ENCODE assay signal across 23 cellular contexts in genomic region chr12:120690083-120690450, GRCh38. TPM values are rescaled to one million over a fixed set of nuclear protein-coding genes. Genes with fewer than 3 reads are reported as not detected.
A peak's percentile ranks its signal among the peaks of the same experiment; 100 is the strongest.
DNase-seq lines count a peak whose midpoint lies in the region; ATAC-seq, FAIRE-seq and TF ChIP-seq lines count a peak whose summit lies in the region.
"Had no signal": no experiment of that assay in that cellular context is flagged by ENCODE, and none has a peak within 500 bp of the region (broad histone marks: within the 10 kb centered on the region; RNA-seq: fewer than 3 reads in every experiment).

No MANE protein-coding gene starts in this region.

- H3K9me3 ChIP-seq in Loucy (ENCODE audit: insufficient read depth, low read depth, low read length): no peaks in the 10 kb centered on the region
- H3K9me3 ChIP-seq in endodermal cell (ENCODE audit: control insufficient read depth, low read length): no peaks in the 10 kb centered on the region
- H3K9me3 ChIP-seq in skeletal muscle satellite cell (replicated peaks; ENCODE audit: low read length): no peaks in the 10 kb centered on the region
- H3K9me3 ChIP-seq in kidney (ENCODE audit: control insufficient read depth in 1 of 2, low read length in 2 of 2): no peaks in the 10 kb centered on the region

- TF ChIP-seq CTCF in Loucy (conservative IDR thresholded peaks at IDR 0.05; ENCODE audit: low read length): no peak
- TF ChIP-seq CTCF in endodermal cell (conservative IDR thresholded peaks at IDR 0.05): no peak
- TF ChIP-seq CTCF in kidney (IDR thresholded peaks at IDR 0.05; ENCODE audit: borderline replicate concordance, extremely low read depth, insufficient read depth): no peak

- H3K9ac ChIP-seq in Loucy (ENCODE audit: low read depth, low read length, poor library complexity, severe bottlenecking): peak overlapping the region; percentile 96
- H3K9ac ChIP-seq in endodermal cell (ENCODE audit: extremely low read depth, low read length, poor library complexity, severe bottlenecking): no peak overlapping the region
- H3K9ac ChIP-seq in skeletal muscle satellite cell (ENCODE audit: low read depth, low read length): no peak overlapping the region
- no peak overlapping the region for H3K9ac ChIP-seq in kidney (ENCODE audit: low read length in 2 of 2)

- peaks cover 27% of the 10 kb centered on the region for H3K36me3 Mint-ChIP-seq in T-helper 2 cell treated with Interferon-gamma antibody and Interleukin-4, amounts not matched to agents 5 μg/mL and 100 μg/mL, for 36 hours (ENCODE audit: low read depth)
- H3K36me3 Mint-ChIP-seq in endodermal cell (ENCODE audit: low read depth): peaks cover 22% of the 10 kb centered on the region
- H3K36me3 Mint-ChIP-seq in activated naive CD8-positive, alpha-beta T cell treated with anti-CD3 and anti-CD28 coated beads, Interleukin-2, amount 50 U/mL, for 24 hours (ENCODE audit: low read depth): peaks cover 15% of the 10 kb centered on the region

- H3K4me2 ChIP-seq in Loucy (ENCODE audit: low read depth, low read length, poor library complexity, severe bottlenecking) (peak overlapping the region; percentile 99), skeletal muscle satellite cell (ENCODE audit: low read length) (peak overlapping the region; percentile 93)

- H3K27me3 ChIP-seq in Loucy (ENCODE audit: insufficient read depth, low read length, poor library complexity, severe bottlenecking): no peaks in the 10 kb centered on the region
- no peaks in the 10 kb centered on the region for H3K27me3 ChIP-seq in endodermal cell (ENCODE audit: control insufficient read depth, insufficient read depth, low read length, poor library complexity, severe bottlenecking)
- H3K27me3 ChIP-seq in skeletal muscle satellite cell (ENCODE audit: control insufficient read depth, insufficient read depth, low read length): no peaks in the 10 kb centered on the region

- H4K20me1 ChIP-seq in Loucy (ENCODE audit: insufficient read depth, low read length, poor library complexity, severe bottlenecking): peaks cover 75% of the 10 kb centered on the region

- H3K4me3 ChIP-seq in Loucy (ENCODE audit: low read length, poor library complexity, severe bottlenecking) (peak overlapping the region; percentile 89), endodermal cell (ENCODE audit: low read length) (peak overlapping the region; percentile 93), skeletal muscle satellite cell (ENCODE audit: low read length) (no peak overlapping the region), kidney (ENCODE audit: low read length in 2 of 2) (no peak overlapping the region)

- peak overlapping the region; percentile 0 for H3K4me3 Mint-ChIP-seq in T-helper 2 cell treated with Interferon-gamma antibody and Interleukin-4, amounts not matched to agents 5 μg/mL and 100 μg/mL, for 36 hours
- no peak overlapping the region for H3K4me3 Mint-ChIP-seq in endodermal cell
- H3K4me3 Mint-ChIP-seq in activated naive CD8-positive, alpha-beta T cell treated with anti-CD3 and anti-CD28 coated beads, Interleukin-2, amount 50 U/mL, for 24 hours: no peak overlapping the region
- H3K4me3 Mint-ChIP-seq: natural killer cell treated with Interleukin-12 subunit alpha and Interleukin-12 subunit beta and Interleukin-15 and Interleukin-18, amount 100 ng/mL, for 72 hours had no signal

- peaks cover 81% of the 10 kb centered on the region for H3K79me2 ChIP-seq in Loucy (ENCODE audit: insufficient read depth, low read length)

- ATAC-seq in activated naive CD8-positive, alpha-beta T cell treated with anti-CD3 and anti-CD28 coated beads, Interleukin-2, amount 50 U/mL, for 24 hours: no peak
- ATAC-seq: natural killer cell treated with Interleukin-12 subunit alpha and Interleukin-12 subunit beta and Interleukin-15 and Interleukin-18, amount 100 ng/mL, for 72 hours had no signal

- H3K4me1 ChIP-seq in Loucy (ENCODE audit: insufficient read depth, low read length, poor library complexity, severe bottlenecking): peaks cover 65% of the 10 kb centered on the region
- no peaks in the 10 kb centered on the region for H3K4me1 ChIP-seq in endodermal cell (ENCODE audit: control insufficient read depth, insufficient read depth, low read length)
- peaks cover 23% of the 10 kb centered on the region for H3K4me1 ChIP-seq in skeletal muscle satellite cell (ENCODE audit: control insufficient read depth, insufficient read depth, low read length)
- peaks cover 32% of the 10 kb centered on the region in 2 donors for H3K4me1 ChIP-seq in kidney (ENCODE audit: control insufficient read depth in 1 of 2, insufficient read depth in 1 of 2, low read depth in 1 of 2, low read length in 2 of 2)

- intact Hi-C loops in kidney (cut with DNase I): no loop called here

- peaks cover 58% of the 10 kb centered on the region for H3K4me1 Mint-ChIP-seq in T-helper 2 cell treated with Interferon-gamma antibody and Interleukin-4, amounts not matched to agents 5 μg/mL and 100 μg/mL, for 36 hours (ENCODE audit: low read depth)
- peaks cover 42% of the 10 kb centered on the region for H3K4me1 Mint-ChIP-seq in endodermal cell
- H3K4me1 Mint-ChIP-seq in activated naive CD8-positive, alpha-beta T cell treated with anti-CD3 and anti-CD28 coated beads, Interleukin-2, amount 50 U/mL, for 24 hours: peaks cover 52% of the 10 kb centered on the region

- H3K9me3 Mint-ChIP-seq in T-helper 2 cell treated with Interferon-gamma antibody and Interleukin-4, amounts not matched to agents 5 μg/mL and 100 μg/mL, for 36 hours: no peaks in the 10 kb centered on the region
- no peaks in the 10 kb centered on the region for H3K9me3 Mint-ChIP-seq in endodermal cell
- H3K9me3 Mint-ChIP-seq in activated naive CD8-positive, alpha-beta T cell treated with anti-CD3 and anti-CD28 coated beads, Interleukin-2, amount 50 U/mL, for 24 hours: no peaks in the 10 kb centered on the region
- H3K9me3 Mint-ChIP-seq: natural killer cell treated with Interleukin-12 subunit alpha and Interleukin-12 subunit beta and Interleukin-15 and Interleukin-18, amount 100 ng/mL, for 72 hours had no signal

- no peaks in the 10 kb centered on the region for H3K9me2 ChIP-seq in Loucy (replicated peaks; ENCODE audit: low read depth, low read length)

- no peak overlapping the region for H2AFZ ChIP-seq in Loucy (ENCODE audit: low read length)

- H3K27ac Mint-ChIP-seq in T-helper 2 cell treated with Interferon-gamma antibody and Interleukin-4, amounts not matched to agents 5 μg/mL and 100 μg/mL, for 36 hours: no peak overlapping the region
- no peak overlapping the region for H3K27ac Mint-ChIP-seq in endodermal cell
- H3K27ac Mint-ChIP-seq in activated naive CD8-positive, alpha-beta T cell treated with anti-CD3 and anti-CD28 coated beads, Interleukin-2, amount 50 U/mL, for 24 hours: no peak overlapping the region
- H3K27ac Mint-ChIP-seq: IgD-negative memory B cell; natural killer cell treated with Interleukin-12 subunit alpha and Interleukin-12 subunit beta and Interleukin-15 and Interleukin-18, amount 100 ng/mL, for 72 hours had no signal

- no peaks in the 10 kb centered on the region for H3K27me3 Mint-ChIP-seq in T-helper 2 cell treated with Interferon-gamma antibody and Interleukin-4, amounts not matched to agents 5 μg/mL and 100 μg/mL, for 36 hours (ENCODE audit: low read depth)
- H3K27me3 Mint-ChIP-seq in endodermal cell (ENCODE audit: insufficient read depth): no peaks in the 10 kb centered on the region
- H3K27me3 Mint-ChIP-seq in activated naive CD8-positive, alpha-beta T cell treated with anti-CD3 and anti-CD28 coated beads, Interleukin-2, amount 50 U/mL, for 24 hours: no peaks in the 10 kb centered on the region
- H3K27me3 Mint-ChIP-seq: IgD-negative memory B cell; natural killer cell treated with Interleukin-12 subunit alpha and Interleukin-12 subunit beta and Interleukin-15 and Interleukin-18, amount 100 ng/mL, for 72 hours had no signal

- no peak for DNase-seq in T-helper 2 cell treated with Interferon-gamma antibody and Interleukin-4, amounts not matched to agents 5 μg/mL and 100 μg/mL, for 36 hours (ENCODE audit: low spot score)
- DNase-seq in T-helper 2 cell (no peak), endodermal cell (no peak), kidney (no peak), NCI-H2196 treated with DMSO at 0.1 percent for 48 hours (lab: John Stamatoyannopoulos, UW; ENCODE audit: unreplicated experiment) (no peak)
- DNase-seq in activated naive CD8-positive, alpha-beta T cell treated with anti-CD3 and anti-CD28 coated beads, Interleukin-2, amount 50 U/mL, for 24 hours: no peak
- DNase-seq: activated CD4-positive, alpha-beta T cell treated with anti-CD3 and anti-CD28 coated beads, Interleukin-2, amount 50 U/mL, for 1 hour; activated naive CD4-positive, alpha-beta T cell treated with Interleukin-2 at 50 U/mL for 16 hours; aorta; C1 segment of cervical spinal cord; cerebellar nuclear complex; effector memory CD4-positive, alpha-beta T cell; HCEC 1CT; NCI-H187 treated with DMSO at 0.1 percent for 48 hours; posterior cingulate gyrus; RPMI8226 had no signal

- peaks cover 22% of the 10 kb centered on the region; the same call in 1 of the 2 replicates for H3K36me3 ChIP-seq in Loucy (ENCODE audit: insufficient read depth, low read length)
- peaks cover 25% of the 10 kb centered on the region for H3K36me3 ChIP-seq in endodermal cell (ENCODE audit: control insufficient read depth, insufficient read depth, low read length)
- peaks cover 10% of the 10 kb centered on the region for H3K36me3 ChIP-seq in skeletal muscle satellite cell (ENCODE audit: insufficient read depth, low read length)
- peaks cover 9 to 13% of the 10 kb centered on the region in 2 donors for H3K36me3 ChIP-seq in kidney (ENCODE audit: control insufficient read depth in 1 of 2, insufficient read depth in 2 of 2, low read length in 2 of 2)

- H3K27ac ChIP-seq in endodermal cell (ENCODE audit: low read depth, low read length) (no peak overlapping the region), kidney (ENCODE audit: low read depth in 2 of 2, low read length in 2 of 2) (no peak overlapping the region)
- H3K27ac ChIP-seq: HL-60 had no signal

- no peaks in the 10 kb centered on the region for H3F3A ChIP-seq in Loucy (ENCODE audit: low read depth)

- FAIRE-seq in kidney (lab: Jason Lieb, UNC): no peak
- FAIRE-seq: A204.1 had no signal

- 99% methylated on average over 2 of the region's 2 CpGs; no CpG with 5 or more reads in 1 of the 2 experiments for WGBS in endodermal cell (ENCODE audit: insufficient coverage in 1 of 2, insufficient read length in 1 of 2), 2 experiments

RNA-seq across cellular contexts. Expression of gene MLEC, which starts 3.1 kb away (rescaled TPM):
- 100 to 1,000 TPM; 188 to 195 TPM for total RNA-seq in endodermal cell
- polyA plus RNA-seq in endodermal cell (2013, experiment 1 of 2): 74.9 TPM
- polyA plus RNA-seq in endodermal cell (2013, experiment 2 of 2): 85.2 TPM
- 78.6 and 84.5 TPM in 2 replicates for total RNA-seq in skeletal muscle satellite cell (2012; rRNA removed)
- 146 TPM for total RNA-seq in kidney
- 60.3 TPM for polyA plus RNA-seq in kidney (ENCODE audit: insufficient read depth, low read depth, low replicate concordance)

RNA-seq across cellular contexts. Expression of gene UNC119B, which starts 20.2 kb away (rescaled TPM):
- total RNA-seq in endodermal cell (10 to 100 TPM; 52.8 to 60.7 TPM), kidney (44.5 TPM)
- 51.5 TPM for polyA plus RNA-seq in endodermal cell (2013, experiment 1 of 2)
- polyA plus RNA-seq in endodermal cell (2013, experiment 2 of 2): 48.1 TPM
- 16.5 and 19.7 TPM in 2 replicates for total RNA-seq in skeletal muscle satellite cell (2012; rRNA removed)
- polyA plus RNA-seq in kidney (ENCODE audit: insufficient read depth, low read depth, low replicate concordance): 29.4 TPM

RNA-seq across cellular contexts. Expression of gene ACADS, which starts 35.6 kb away (rescaled TPM):
- total RNA-seq in endodermal cell: 1 to 10 TPM; 8.0 to 9.2 TPM
- polyA plus RNA-seq in endodermal cell (2013, experiment 1 of 2): 6.9 TPM
- 5.5 TPM for polyA plus RNA-seq in endodermal cell (2013, experiment 2 of 2)
- total RNA-seq in skeletal muscle satellite cell (2012; rRNA removed): 8.6 and 9.4 TPM in 2 replicates
- 24.4 TPM for total RNA-seq in kidney
- 133 TPM for polyA plus RNA-seq in kidney (ENCODE audit: insufficient read depth, low read depth, low replicate concordance)

RNA-seq across cellular contexts. Expression of gene CABP1, which starts 49.6 kb away (rescaled TPM):
- total RNA-seq in endodermal cell (under 1 TPM; 0.29 to 0.86 TPM), kidney (2.0 TPM)
- 0.93 TPM for polyA plus RNA-seq in endodermal cell (2013, experiment 1 of 2)
- 1.2 TPM for polyA plus RNA-seq in endodermal cell (2013, experiment 2 of 2)
- total RNA-seq in skeletal muscle satellite cell (2012; rRNA removed): 0.22 and 0.76 TPM in 2 replicates
- 24.1 TPM for polyA plus RNA-seq in kidney (ENCODE audit: insufficient read depth, low read depth, low replicate concordance)
- total RNA-seq: kidney epithelial cell had no signal
- polyA plus RNA-seq: IgD-negative memory B cell had no signal

Comparison
In these comparisons a context has a peak if more than half of its experiments do, and no peak if none do; other contexts are left out.
1. H3K4me3 ChIP-seq: peak in Loucy (single experiment) and endodermal cell (single experiment); none in skeletal muscle satellite cell (single experiment) and kidney (0 of 2).